In the genomic region with DNA sequence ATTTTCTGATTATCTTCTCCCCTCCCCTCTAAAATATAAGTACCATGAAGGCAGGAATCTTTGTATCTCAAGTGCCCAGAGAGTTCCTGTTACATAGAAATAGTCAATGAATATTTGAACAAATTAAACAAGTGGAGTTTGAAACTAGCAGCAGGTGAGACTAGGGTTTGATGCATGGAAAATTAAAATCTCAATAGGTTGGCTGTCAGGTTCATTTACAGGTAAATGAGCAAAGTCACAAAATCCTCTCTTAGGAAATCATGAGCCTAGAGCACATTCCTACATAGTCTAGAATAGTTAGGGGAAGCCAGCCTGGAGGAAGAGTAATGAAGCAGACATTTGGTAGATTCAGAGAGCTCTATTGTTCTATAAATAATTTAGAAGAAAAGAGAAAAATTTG, we compare ENCODE assay signal across 16 cellular contexts.
DNase-seq lines count a peak whose midpoint lies in the region; ATAC-seq, FAIRE-seq and TF ChIP-seq lines count a peak whose summit lies in the region.
"Had no signal": no experiment of that assay in that cellular context is flagged by ENCODE, and none has a peak within 500 bp of the region (broad histone marks: within the 10 kb centered on the region; RNA-seq: fewer than 3 reads in every experiment).

No MANE protein-coding gene starts in this region.

- H3K56ac ChIP-seq in H1 (replicated peaks; ENCODE audit: insufficient read length, low read depth, low read length) = no peak overlapping the region

- no peaks in the 10 kb centered on the region for H4K20me1 ChIP-seq in H1 (replicated peaks in 1 of 2; ENCODE audit: control insufficient read depth in 1 of 2, insufficient read depth in 2 of 2, low read length in 2 of 2)
- H4K20me1 ChIP-seq: BLaER1 treated with 17β-estradiol and CSF1 and Interleukin-3, amounts not matched to agents 10 nM and 100 nM had no signal

- intact Hi-C loops in Right ventricle myocardium superior (cut with DNase I) = no loop called here
- intact Hi-C loops in prostate gland (cut with DNase I) = no loop called here

- no peak for TF ChIP-seq CTCF in H1 (IDR thresholded peaks at IDR 0.05; ENCODE audit: control extremely low read depth in 1 of 3, insufficient read depth in 1 of 3, low read depth in 1 of 3, low read length in 3 of 3)
- no peak for TF ChIP-seq CTCF in prostate gland (IDR thresholded peaks at IDR 0.05)

- ATAC-seq in GM18909 (IDR thresholded peaks at IDR 0.05; ENCODE audit: poor library complexity, unreplicated experiment) = no peak
- no peak for ATAC-seq in Right ventricle myocardium superior (ENCODE audit: poor library complexity)
- ATAC-seq: CD8-positive, alpha-beta T cell; HCT116 had no signal

- no peak overlapping the region for H4K91ac ChIP-seq in H1 (replicated peaks; ENCODE audit: insufficient read length, low read length)

- no peak for TF ChIP-seq POLR2A in H1 (IDR thresholded peaks at IDR 0.05; ENCODE audit: control extremely low read depth in 1 of 2, low read depth in 2 of 2, low read length in 2 of 2)
- no peak for TF ChIP-seq POLR2A in prostate gland (IDR thresholded peaks at IDR 0.05)

- H2BK5ac ChIP-seq in H1 (ENCODE audit: low read depth, low read length) = peak overlapping the region; percentile 82; the same call in 1 of the 2 replicates

- no peaks in the 10 kb centered on the region; the same call in 1 of the 2 replicates for H3K36me3 ChIP-seq in HUES48 (ENCODE audit: control insufficient read depth, insufficient read depth, low read length)
- H3K36me3 ChIP-seq in H1 (ENCODE audit: control insufficient read depth in 2 of 4, insufficient read depth in 4 of 4, low read length in 3 of 4) = peaks cover 0 to 14% (median 4%) of the 10 kb centered on the region in 4 experiments; a peak in 3 of 8 replicates
- no peaks in the 10 kb centered on the region for H3K36me3 ChIP-seq in iPS DF 6.9 (ENCODE audit: control insufficient read depth, insufficient read depth, low read length)
- H3K36me3 ChIP-seq in prostate gland = no peaks in the 10 kb centered on the region
- H3K36me3 ChIP-seq: BLaER1 treated with 17β-estradiol and CSF1 and Interleukin-3, amounts not matched to agents 10 nM and 100 nM had no signal

- H3K4me3 ChIP-seq in HUES48 (ENCODE audit: low read depth, low read length) (peak overlapping the region; percentile 20; the same call in 1 of the 2 replicates), H1 (ENCODE audit: extremely low read depth in 1 of 4, insufficient read depth in 2 of 4, low read depth in 3 of 4, low read length in 4 of 4) (peak overlapping the region in 1 of 4 experiments; percentile 27; a peak in 1 of 8 replicates), iPS DF 6.9 (ENCODE audit: low read length) (no peak overlapping the region), prostate gland (no peak overlapping the region)
- H3K4me3 ChIP-seq: BLaER1 treated with 17β-estradiol and CSF1 and Interleukin-3, amounts not matched to agents 10 nM and 100 nM had no signal

- peak; percentile 28 for FAIRE-seq in H1 (lab: Jason Lieb, UNC)
- FAIRE-seq: H54, HTR-8/SVneo had no signal

- no peaks in the 10 kb centered on the region for H3K27me3 ChIP-seq in HUES48 (ENCODE audit: control insufficient read depth, insufficient read depth, low read length)
- no peaks in the 10 kb centered on the region for H3K27me3 ChIP-seq in H1 (replicated peaks in 1 of 4; ENCODE audit: control insufficient read depth in 3 of 4, extremely low read depth in 1 of 4, insufficient read depth in 3 of 4, low read length in 3 of 4)
- H3K27me3 ChIP-seq in iPS DF 6.9 (ENCODE audit: control insufficient read depth, insufficient read depth, low read length) = no peaks in the 10 kb centered on the region
- H3K27me3 ChIP-seq in prostate gland (replicated peaks; ENCODE audit: insufficient read depth) = no peaks in the 10 kb centered on the region
- H3K27me3 ChIP-seq: BLaER1 treated with 17β-estradiol and CSF1 and Interleukin-3, amounts not matched to agents 10 nM and 100 nM had no signal

- no peak for TF ChIP-seq EP300 in H1 (IDR thresholded peaks at IDR 0.05; ENCODE audit: borderline replicate concordance in 1 of 2, low read depth in 2 of 2, low read length in 2 of 2)

- peak overlapping the region; percentile 56 for H3K27ac ChIP-seq in HUES48 (ENCODE audit: low read depth, low read length)
- no peak overlapping the region for H3K27ac ChIP-seq in H1 (ENCODE audit: low read depth, low read length)
- no peak overlapping the region for H3K27ac ChIP-seq in iPS DF 6.9 (ENCODE audit: low read length)
- no peak overlapping the region for H3K27ac ChIP-seq in prostate gland
- H3K27ac ChIP-seq: BLaER1 treated with 17β-estradiol and CSF1 and Interleukin-3, amounts not matched to agents 10 nM and 100 nM had no signal

- H3K14ac ChIP-seq in H1 (ENCODE audit: insufficient read length) = no peak overlapping the region

- H3K79me2 ChIP-seq in H1 (ENCODE audit: control insufficient read depth in 1 of 2, insufficient read depth in 2 of 2, low read length in 2 of 2) = peaks cover 0 to 2% of the 10 kb centered on the region in 2 experiments; a peak in 1 of 4 replicates

- DNase-seq in H1 (ENCODE audit: low read depth in 1 of 2, low spot score in 2 of 2) = no peak
- peak; percentile 22 for DNase-seq in iPS DF 6.9 (ENCODE audit: low read depth, low spot score)
- no peak for DNase-seq in amygdala (lab: John Stamatoyannopoulos, UW)
- no peak for DNase-seq in Right ventricle myocardium superior
- DNase-seq in prostate gland (ENCODE audit: low spot score) = no peak
- DNase-seq: Calu3; CD8-positive, alpha-beta T cell; DMS79 treated with DMSO at 0.1 percent for 48 hours; GF-D8; HFFc6 had no signal

- H3K79me1 ChIP-seq in H1 (ENCODE audit: low read depth, low read length) = no peaks in the 10 kb centered on the region; the same call in 1 of the 2 replicates

- H2BK20ac ChIP-seq in H1 (ENCODE audit: low read length) = 0 out of 2 replicates have a peak overlapping the region, but pooled peaks have one; percentile 52

- no peaks in the 10 kb centered on the region; the same call in 1 of the 2 replicates for H3K23me2 ChIP-seq in H1 (ENCODE audit: low read depth, low read length)

- H3K9me3 ChIP-seq in HUES48 (ENCODE audit: control insufficient read depth, insufficient read depth, low read length) (peaks cover 15% of the 10 kb centered on the region), H1 (ENCODE audit: insufficient read depth in 2 of 2, low read depth in 1 of 2, low read length in 1 of 2) (peaks cover 12 to 18% of the 10 kb centered on the region in 2 experiments), iPS DF 6.9 (ENCODE audit: control insufficient read depth, insufficient read depth, low read length) (no peaks in the 10 kb centered on the region), prostate gland (no peaks in the 10 kb centered on the region)
- H3K9me3 ChIP-seq: BLaER1 treated with 17β-estradiol and CSF1 and Interleukin-3, amounts not matched to agents 10 nM and 100 nM had no signal

- H2AK5ac ChIP-seq in H1 (ENCODE audit: low read depth, low read length) = no peak overlapping the region

- CTCF ChIA-PET in H1 (lab: Charles Lee; ENCODE audit: partially characterized antibody) = interaction anchor here (0.5 kb wide), 1 partner anchor 143 kb away, joined by 4 read pairs; no protein-coding TSS in a partner anchor

- H4K8ac ChIP-seq in H1 (ENCODE audit: extremely low read depth, insufficient read depth, low read length) = no peak overlapping the region

- H4K5ac ChIP-seq in H1 (ENCODE audit: insufficient read length, low read depth, low read length) = peak overlapping the region; percentile 79

- H3K4me2 ChIP-seq in H1 (ENCODE audit: insufficient read depth in 1 of 2, low read depth in 2 of 2, low read length in 2 of 2) = 0 out of 4 replicates have a peak overlapping the region, but pooled peaks of 1 of the 2 experiments have one; percentile 8
- H3K4me2 ChIP-seq: BLaER1 treated with 17β-estradiol and CSF1 and Interleukin-3, amounts not matched to agents 10 nM and 100 nM had no signal

- H2BK15ac ChIP-seq in H1 (ENCODE audit: low read length) = no peak overlapping the region

- POLR2A ChIA-PET in H1 (lab: Charles Lee; ENCODE audit: partially characterized antibody) = no interaction called here

- no peak overlapping the region for H2BK12ac ChIP-seq in H1 (ENCODE audit: low read depth, low read length)

- no peak overlapping the region for H3K23ac ChIP-seq in H1 (ENCODE audit: insufficient read length)

- peaks cover 40% of the 10 kb centered on the region for H3K4me1 ChIP-seq in HUES48 (ENCODE audit: control insufficient read depth, insufficient read depth, low read length)
- H3K4me1 ChIP-seq in H1 (replicated peaks in 1 of 4; ENCODE audit: control insufficient read depth in 3 of 4, insufficient read depth in 4 of 4, low read length in 3 of 4) = peaks cover 0 to 15% (median 12%) of the 10 kb centered on the region in 4 experiments; a peak in 4 of 7 replicates
- H3K4me1 ChIP-seq in iPS DF 6.9 (ENCODE audit: control insufficient read depth, insufficient read depth, low read length) = 0 out of 2 replicates have a peak, but pooled peaks cover 1% of the 10 kb centered on the region
- no peaks in the 10 kb centered on the region for H3K4me1 ChIP-seq in prostate gland (replicated peaks)
- H3K4me1 ChIP-seq: BLaER1 treated with 17β-estradiol and CSF1 and Interleukin-3, amounts not matched to agents 10 nM and 100 nM had no signal

- TF ChIP-seq RAD21 in H1 (IDR thresholded peaks at IDR 0.05 in 1 of 2, conservative IDR thresholded peaks at IDR 0.05 in 1 of 2; ENCODE audit: low read depth in 2 of 2, low read length in 2 of 2) = no peak

- H3K4ac ChIP-seq in H1 (replicated peaks; ENCODE audit: insufficient read length, low read depth, low read length) = no peak overlapping the region

- no peak overlapping the region for H2BK120ac ChIP-seq in H1 (replicated peaks; ENCODE audit: low read depth, low read length)

- no peak overlapping the region for H2AFZ ChIP-seq in H1 (ENCODE audit: low read length)

- no peak overlapping the region for H3K9ac ChIP-seq in HUES48 (ENCODE audit: low read depth, low read length)
- H3K9ac ChIP-seq in H1 (replicated peaks in 1 of 4; ENCODE audit: extremely low read depth in 1 of 4, low read depth in 3 of 4, low read length in 3 of 4) = no peak overlapping the region
- H3K9ac ChIP-seq: BLaER1 treated with 17β-estradiol and CSF1 and Interleukin-3, amounts not matched to agents 10 nM and 100 nM had no signal

- H3K18ac ChIP-seq in H1 (ENCODE audit: extremely low read depth, low read length) = peak overlapping the region; percentile 56; the same call in 1 of the 2 replicates

TF ChIP-seq in H1, 55 proteins besides CTCF, POLR2A, EP300 and RAD21 (continues in another document):
- TF ChIP-seq SP1 (IDR thresholded peaks at IDR 0.05; ENCODE audit: low read depth, low read length) (0 out of 2 replicates have a peak, but pooled peaks have one; percentile 16), TEAD4 (IDR thresholded peaks at IDR 0.05; ENCODE audit: low read depth, low read length) (peak; percentile 66), YY1 (IDR thresholded peaks at IDR 0.05; ENCODE audit: low read depth, low read length) (no peak), HDAC2 (IDR thresholded peaks at IDR 0.05; ENCODE audit: borderline replicate concordance in 1 of 2, low read depth in 2 of 2, low read length in 2 of 2) (peak in 1 of 2 experiments; percentile 31; a peak in 1 of 4 replicates)
